In genomic region chr5:8756498-8757084, GRCh38 we compare ENCODE assay signal across 8 cellular contexts.
DNase-seq lines count a peak whose midpoint lies in the region; ATAC-seq and TF ChIP-seq lines count a peak whose summit lies in the region.

No MANE protein-coding gene starts in this region.

- peaks cover 16% of the 10 kb centered on the region; the same call in 1 of the 2 replicates for H3K27me3 ChIP-seq in PC-9 (ENCODE audit: insufficient read depth, low read depth)
- H3K27me3 ChIP-seq in smooth muscle cell (ENCODE audit: low read depth), result no peaks in the 10 kb centered on the region

- H3K9me2 ChIP-seq in PC-9 (ENCODE audit: insufficient read depth), result no peaks in the 10 kb centered on the region

- POLR2A ChIA-PET in PC-9 (lab: Charles Lee; ENCODE audit: unreplicated experiment), result no interaction called here

- 47% methylated on average over 2 of the region's 2 CpGs for WGBS in smooth muscle cell (ENCODE audit: low lambda C conversion rate)

- intact Hi-C loops in PC-9 (cut with micrococcal nuclease; ENCODE audit: unreplicated experiment), result loop anchor here (2.0 kb wide), 1 partner anchor 450 kb away; no protein-coding TSS in a partner anchor

- H3K36me3 ChIP-seq in PC-9 (ENCODE audit: low read depth) (no peaks in the 10 kb centered on the region), smooth muscle cell (ENCODE audit: low read depth) (no peaks in the 10 kb centered on the region)

- TF ChIP-seq CTCF in C4-2B (conservative IDR thresholded peaks at IDR 0.05), result peak; percentile 83
- TF ChIP-seq CTCF in PC-9 (conservative IDR thresholded peaks at IDR 0.05), result peak; percentile 83
- peak; percentile 69 for TF ChIP-seq CTCF in fibroblast of villous mesenchyme (IDR thresholded peaks at IDR 0.05; ENCODE audit: insufficient read depth, low read depth, low read length)
- TF ChIP-seq CTCF in smooth muscle cell (IDR thresholded peaks at IDR 0.05; ENCODE audit: borderline replicate concordance, insufficient read depth, poor library complexity, severe bottlenecking), result peak; percentile 61

- H3K4me1 ChIP-seq in PC-9 (replicated peaks; ENCODE audit: insufficient read depth), result no peaks in the 10 kb centered on the region
- no peaks in the 10 kb centered on the region for H3K4me1 ChIP-seq in smooth muscle cell (ENCODE audit: low read depth)

- H3K27ac ChIP-seq in C4-2B (no peak overlapping the region), PC-9 (no peak overlapping the region), smooth muscle cell (ENCODE audit: low read depth) (no peak overlapping the region)

- no peak overlapping the region for H3K9ac ChIP-seq in smooth muscle cell (ENCODE audit: low read depth)

- H3K4me2 ChIP-seq in PC-9 (no peak overlapping the region), smooth muscle cell (no peak overlapping the region)

- H3F3A ChIP-seq in PC-9 (ENCODE audit: insufficient read depth, low read depth) (no peaks in the 10 kb centered on the region), smooth muscle cell (ENCODE audit: low read depth) (no peaks in the 10 kb centered on the region)

- H3K9me3 ChIP-seq in PC-9 (ENCODE audit: insufficient read depth, low read depth), result peaks cover 7% of the 10 kb centered on the region; the same call in 1 of the 2 replicates
- no peaks in the 10 kb centered on the region for H3K9me3 ChIP-seq in smooth muscle cell (replicated peaks; ENCODE audit: low read depth)

- peak; percentile 74 for ATAC-seq in HG03432 (IDR thresholded peaks at IDR 0.05; ENCODE audit: unreplicated experiment)

- no TSS peak for BruUV-seq in PC-9 (replicated peaks; lab: Mats Ljungman, UMichigan)

- H2AFZ ChIP-seq in PC-9, result no peak overlapping the region
- no peak overlapping the region for H2AFZ ChIP-seq in smooth muscle cell (ENCODE audit: low read depth)

- DNase-seq in PC-9 (peak in 1 of 2 experiments; percentile 43), fibroblast of villous mesenchyme (ENCODE audit: low read depth) (peak; percentile 78), smooth muscle cell (lab: John Stamatoyannopoulos, UW; ENCODE audit: unreplicated experiment) (no peak), NCI-H2196 treated with DMSO at 0.1 percent for 48 hours (lab: John Stamatoyannopoulos, UW; ENCODE audit: unreplicated experiment) (no peak), GF-D8 (lab: John Stamatoyannopoulos, UW) (no peak)
- no peak for DNase-seq in stimulated activated CD4-positive, alpha-beta T cell treated with anti-CD3 and anti-CD28 coated beads, Interleukin-12 subunit alpha, Interleukin-12 subunit beta, amount 100 ng/mL, for 4 hours

- H3K79me2 ChIP-seq in PC-9 (ENCODE audit: low read depth), result no peaks in the 10 kb centered on the region
- no peaks in the 10 kb centered on the region for H3K79me2 ChIP-seq in smooth muscle cell (ENCODE audit: low read depth)

- H3K4me3 ChIP-seq in PC-9, result no peak overlapping the region
- no peak overlapping the region for H3K4me3 ChIP-seq in fibroblast of villous mesenchyme (ENCODE audit: low read depth, low read length)
- H3K4me3 ChIP-seq in smooth muscle cell, result no peak overlapping the region

- CTCF ChIA-PET in PC-9 (lab: Charles Lee), result no interaction called here

- H4K20me1 ChIP-seq in PC-9 (ENCODE audit: insufficient read depth), result no peaks in the 10 kb centered on the region
- no peaks in the 10 kb centered on the region for H4K20me1 ChIP-seq in smooth muscle cell (ENCODE audit: low read depth)
